In the genomic region with DNA sequence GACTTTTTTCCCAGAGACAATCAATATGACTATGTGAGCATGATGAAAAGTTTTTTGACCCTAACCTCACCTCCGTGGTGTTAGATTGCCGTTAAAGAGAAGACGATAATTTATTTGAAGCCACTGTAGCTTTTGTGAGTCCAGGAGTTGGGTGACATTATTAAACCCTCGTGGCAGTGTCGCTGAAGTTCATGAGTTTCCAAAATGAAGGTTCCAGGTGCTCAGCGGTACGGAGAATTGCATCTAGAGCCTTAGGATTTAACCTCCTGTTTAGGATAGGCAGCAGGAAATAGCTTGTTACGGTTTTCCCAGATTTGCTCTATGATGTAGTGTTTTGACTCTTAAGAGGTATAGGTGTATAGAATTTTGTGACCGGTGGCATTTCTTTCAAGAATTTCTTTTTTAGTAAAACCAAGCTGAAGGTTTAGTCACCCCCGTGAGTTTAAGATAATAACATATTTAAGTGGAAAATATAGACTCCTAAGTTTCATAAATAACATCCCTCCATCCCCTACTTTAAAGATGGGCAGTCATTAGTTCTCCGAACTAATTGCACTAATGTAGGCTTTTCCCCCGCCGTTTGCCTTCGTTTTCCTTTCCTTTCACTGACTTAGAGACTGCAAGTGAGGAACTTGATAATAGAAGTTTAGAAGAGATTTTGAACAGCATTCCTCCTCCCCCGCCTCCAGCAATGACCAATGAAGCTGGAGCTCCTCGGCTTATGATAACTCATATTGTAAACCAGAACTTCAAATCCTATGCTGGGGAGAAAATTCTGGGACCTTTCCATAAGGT, we compare ENCODE assay signal across 8 cellular contexts. TPM values are rescaled to one million over a fixed set of nuclear protein-coding genes. Genes with fewer than 3 reads are reported as not detected.
DNase-seq lines count a peak whose midpoint lies in the region; ATAC-seq and TF ChIP-seq lines count a peak whose summit lies in the region.

No MANE protein-coding gene starts in this region.

- H3K4me3 Mint-ChIP-seq in activated T-cell treated with anti-CD3 and anti-CD28 coated beads, Interleukin-2, amount 50 U/mL, for 72 hours: peak overlapping the region; percentile 96 to 98

- peak overlapping the region; percentile 84 to 87 for H3K27ac ChIP-seq in ascending aorta
- no peak overlapping the region for H3K27ac ChIP-seq in thymus (ENCODE audit: low read depth)

- intact Hi-C loops in ascending aorta (cut with DNase I): loop anchor here (5.0 kb wide), 2 partner anchors 356 to 821 kb away; a partner anchor contains a TSS

- H3K4me3 ChIP-seq in ascending aorta (peak overlapping the region; percentile 64 to 73), thymus (ENCODE audit: low read length) (peak overlapping the region; percentile 75)

- H3K4me1 ChIP-seq in ascending aorta: peaks cover 0 to 8% of the 10 kb centered on the region in 2 donors
- H3K4me1 ChIP-seq in thymus (ENCODE audit: control insufficient read depth, insufficient read depth, low read length): peaks cover 5% of the 10 kb centered on the region

- H3K27ac Mint-ChIP-seq in activated T-cell treated with anti-CD3 and anti-CD28 coated beads, Interleukin-2, amount 50 U/mL, for 72 hours: peak overlapping the region; percentile 67

- H3K36me3 Mint-ChIP-seq in activated T-cell treated with anti-CD3 and anti-CD28 coated beads, Interleukin-2, amount 50 U/mL, for 72 hours (ENCODE audit: insufficient read depth in 2 of 2): peaks cover 26 to 42% of the 10 kb centered on the region in 2 donors

- H3K4me1 Mint-ChIP-seq in activated T-cell treated with anti-CD3 and anti-CD28 coated beads, Interleukin-2, amount 50 U/mL, for 72 hours (ENCODE audit: low read depth): peaks cover 65% of the 10 kb centered on the region

- TF ChIP-seq CTCF in ascending aorta (IDR thresholded peaks at IDR 0.05): no peak

- no peaks in the 10 kb centered on the region for H3K9me3 ChIP-seq in ascending aorta
- H3K9me3 ChIP-seq in thymus (ENCODE audit: control insufficient read depth): no peaks in the 10 kb centered on the region

- H3K36me3 ChIP-seq in ascending aorta: no peaks in the 10 kb centered on the region
- H3K36me3 ChIP-seq in thymus (ENCODE audit: control insufficient read depth, insufficient read depth): no peaks in the 10 kb centered on the region

- no peak for DNase-seq in activated T-cell treated with anti-CD3 and anti-CD28 coated beads, Interleukin-2, amount 50 U/mL, for 72 hours
- no peak for DNase-seq in activated T-cell treated with anti-CD3 and anti-CD28 coated beads, Interleukin-2, amount 50 U/mL, for 1 hour
- DNase-seq in NCI-H2107 treated with DMSO at 0.1 percent for 48 hours (lab: John Stamatoyannopoulos, UW; ENCODE audit: unreplicated experiment) (peak; percentile 76), ascending aorta (ENCODE audit: low spot score in 2 of 2) (peak; percentile 10 to 66), kidney glomerular epithelial cell (lab: John Stamatoyannopoulos, UW) (peak; percentile 56)

- WGBS in thymus: 2% methylated on average over 16 of the region's 16 CpGs

- no peak for ATAC-seq in activated T-cell treated with anti-CD3 and anti-CD28 coated beads, Interleukin-2, amount 50 U/mL, for 72 hours (replicated peaks in 1 of 2)
- no peak for ATAC-seq in HG03521 (IDR thresholded peaks at IDR 0.05; ENCODE audit: unreplicated experiment)
- no peak for ATAC-seq in HG03565 (IDR thresholded peaks at IDR 0.05; ENCODE audit: unreplicated experiment)

- no peaks in the 10 kb centered on the region for H3K27me3 Mint-ChIP-seq in activated T-cell treated with anti-CD3 and anti-CD28 coated beads, Interleukin-2, amount 50 U/mL, for 72 hours (ENCODE audit: low read depth)

- H3K9me3 Mint-ChIP-seq in activated T-cell treated with anti-CD3 and anti-CD28 coated beads, Interleukin-2, amount 50 U/mL, for 72 hours: no peaks in the 10 kb centered on the region

- H3K27me3 ChIP-seq in ascending aorta: no peaks in the 10 kb centered on the region
- H3K27me3 ChIP-seq in thymus (ENCODE audit: control insufficient read depth, insufficient read depth): no peaks in the 10 kb centered on the region

RNA-seq across cellular contexts. Expression of a gene that starts 2.0 kb away (rescaled TPM):
- total RNA-seq in activated T-cell treated with anti-CD3 and anti-CD28 coated beads, Interleukin-2, amount 50 U/mL, for 72 hours: 100 to 1,000 TPM; 167 to 206 TPM
- 5.0 TPM for total RNA-seq in ascending aorta
- polyA plus RNA-seq in thymus: 119 TPM

RNA-seq across cellular contexts. Expression of a gene that starts 2.5 kb away (rescaled TPM):
- 10 to 100 TPM; 22.2 to 22.7 TPM for total RNA-seq in activated T-cell treated with anti-CD3 and anti-CD28 coated beads, Interleukin-2, amount 50 U/mL, for 72 hours
- 10.2 TPM for total RNA-seq in ascending aorta
- 58.0 TPM for polyA plus RNA-seq in thymus

RNA-seq across cellular contexts. Expression of a gene that starts 48.1 kb away (rescaled TPM):
- total RNA-seq in activated T-cell treated with anti-CD3 and anti-CD28 coated beads, Interleukin-2, amount 50 U/mL, for 72 hours: 10 to 100 TPM; 39.9 to 41.8 TPM
- total RNA-seq in ascending aorta: not detected
- 8.7 TPM for polyA plus RNA-seq in thymus

Comparison
In these comparisons a context has a peak if more than half of its experiments do, and no peak if none do; other contexts are left out.
1. DNase-seq: peak in NCI-H2107 treated with DMSO at 0.1 percent for 48 hours (single experiment), ascending aorta (2 of 2) and kidney glomerular epithelial cell (single experiment); none in activated T-cell treated with anti-CD3 and anti-CD28 coated beads, Interleukin-2, amount 50 U/mL, for 72 hours (0 of 2) and activated T-cell treated with anti-CD3 and anti-CD28 coated beads, Interleukin-2, amount 50 U/mL, for 1 hour (single experiment).
2. RNA of a gene that starts 2.0 kb away (total RNA-seq): 167 to 206 TPM in activated T-cell treated with anti-CD3 and anti-CD28 coated beads, Interleukin-2, amount 50 U/mL, for 72 hours; 5.0 TPM in ascending aorta (single experiment); every median in the first group is over 10 times any median in the second.
3. RNA of a gene that starts 48.1 kb away (total RNA-seq): 39.9 to 41.8 TPM in activated T-cell treated with anti-CD3 and anti-CD28 coated beads, Interleukin-2, amount 50 U/mL, for 72 hours; not detected in ascending aorta (single experiment); every median in the first group is over 10 times any median in the second.